ENCODE assay signal across 8 cellular contexts in genomic region chr16:67170168-67170947, GRCh38. TPM values are rescaled to one million over a fixed set of nuclear protein-coding genes. Genes with fewer than 3 reads are reported as not detected.
A peak's percentile ranks its signal among the peaks of the same experiment; 100 is the strongest.
DNase-seq lines count a peak whose midpoint lies in the region; ATAC-seq, FAIRE-seq and TF ChIP-seq lines count a peak whose summit lies in the region.

Gene NOL3 (plus strand): TSS chr16:67170538.

- intact Hi-C loops in CD8-positive, alpha-beta T cell (cut with DNase I, micrococcal nuclease), result no loop called here

- peaks cover 40% of the 10 kb centered on the region for H3K27me3 ChIP-seq in CD8-positive, alpha-beta T cell (ENCODE audit: insufficient read depth, low read length)

- H3K27ac Mint-ChIP-seq in CD8-positive, alpha-beta T cell, result no peak within 1 kb of the TSS

- no peak within 1 kb of the TSS for H3K4me3 ChIP-seq in CD8-positive, alpha-beta T cell (ENCODE audit: low read depth, low read length)
- H3K4me3 ChIP-seq in cardiac fibroblast (replicated peaks in 1 of 2; ENCODE audit: low read depth in 2 of 2, low read length in 2 of 2), result peak within 1 kb of the TSS; percentile 32 to 44
- peak within 1 kb of the TSS; percentile 27 to 45 (median 34) for H3K4me3 ChIP-seq in skin epidermis

- H3K4me3 Mint-ChIP-seq in CD8-positive, alpha-beta T cell, result peak within 1 kb of the TSS; percentile 70

- H3K4me1 ChIP-seq in CD8-positive, alpha-beta T cell (ENCODE audit: insufficient read depth, low read length), result peaks cover 33% of the 10 kb centered on the region

- no peak for DNase-seq in CD8-positive, alpha-beta T cell
- peak; percentile 79 for DNase-seq in RCC 7860 (ENCODE audit: low spot score)
- peak; percentile 78 to 92 for DNase-seq in cardiac fibroblast (ENCODE audit: low read depth in 2 of 2)
- peak; percentile 16 for DNase-seq in inferior parietal cortex (ENCODE audit: extremely low spot score)
- DNase-seq in activated gamma-delta T cell treated with Interleukin-2 at 50 U/mL for 16 hours, result no peak

- CTCF ChIA-PET in CD8-positive, alpha-beta T cell (lab: Charles Lee), result interaction anchor here (0.7 to 5.2 kb wide), 4 partner anchors 11 to 192 kb away, joined by 3 to 20 read pairs (median 4); no protein-coding TSS in a partner anchor

- peaks cover 28% of the 10 kb centered on the region for H3K4me1 Mint-ChIP-seq in CD8-positive, alpha-beta T cell (ENCODE audit: low read depth)

- H3K36me3 Mint-ChIP-seq in CD8-positive, alpha-beta T cell, result no peaks in the 10 kb centered on the region

- H3K9me3 Mint-ChIP-seq in CD8-positive, alpha-beta T cell, result no peaks in the 10 kb centered on the region

- POLR2A ChIA-PET in CD8-positive, alpha-beta T cell (lab: Charles Lee), result interaction anchor here (1.2 to 2.2 kb wide), 2 partner anchors 10 to 13 kb away, joined by 3 to 11 read pairs; partner anchors contain the start of genes FBXL8, MATCAP1 and TRADD

- no peaks in the 10 kb centered on the region for H3K9me3 ChIP-seq in CD8-positive, alpha-beta T cell (ENCODE audit: low read length)

- peaks cover 64% of the 10 kb centered on the region for H3K27me3 Mint-ChIP-seq in CD8-positive, alpha-beta T cell (ENCODE audit: low read depth)

- no peak for TF ChIP-seq CTCF in CD8-positive, alpha-beta T cell (IDR thresholded peaks at IDR 0.05)
- peak; percentile 23 for TF ChIP-seq CTCF in cardiac fibroblast (IDR thresholded peaks at IDR 0.05; ENCODE audit: low read depth, low read length)

- no peak for ATAC-seq in CD8-positive, alpha-beta T cell
- peak; percentile 44 for ATAC-seq in GM19025 (IDR thresholded peaks at IDR 0.05; ENCODE audit: low read depth, unreplicated experiment)
- peak; percentile 34 for ATAC-seq in HG03520 (IDR thresholded peaks at IDR 0.05; ENCODE audit: unreplicated experiment)

- no peaks in the 10 kb centered on the region for H3K36me3 ChIP-seq in CD8-positive, alpha-beta T cell (ENCODE audit: insufficient read depth, low read length)

- FAIRE-seq in RCC 7860 (lab: Jason Lieb, UNC), result no peak

- no peak within 1 kb of the TSS for H3K27ac ChIP-seq in CD8-positive, alpha-beta T cell (ENCODE audit: low read depth, low read length)
- peak within 1 kb of the TSS; percentile 31 to 96 (median 86) for H3K27ac ChIP-seq in skin epidermis

RNA-seq across cellular contexts. Expression of gene NOL3, which starts in this region (rescaled TPM):
- under 1 TPM; 0.36 to 0.71 TPM for total RNA-seq in CD8-positive, alpha-beta T cell

Comparison
In these comparisons a context has a peak if more than half of its experiments do, and no peak if none do; other contexts are left out.
1. DNase-seq: peak in RCC 7860 (single experiment), cardiac fibroblast (2 of 2) and inferior parietal cortex (single experiment); none in CD8-positive, alpha-beta T cell (0 of 7) and activated gamma-delta T cell treated with Interleukin-2 at 50 U/mL for 16 hours (single experiment).